Comparison of ENCODE assay signal across 8 cellular contexts in the genomic region with DNA sequence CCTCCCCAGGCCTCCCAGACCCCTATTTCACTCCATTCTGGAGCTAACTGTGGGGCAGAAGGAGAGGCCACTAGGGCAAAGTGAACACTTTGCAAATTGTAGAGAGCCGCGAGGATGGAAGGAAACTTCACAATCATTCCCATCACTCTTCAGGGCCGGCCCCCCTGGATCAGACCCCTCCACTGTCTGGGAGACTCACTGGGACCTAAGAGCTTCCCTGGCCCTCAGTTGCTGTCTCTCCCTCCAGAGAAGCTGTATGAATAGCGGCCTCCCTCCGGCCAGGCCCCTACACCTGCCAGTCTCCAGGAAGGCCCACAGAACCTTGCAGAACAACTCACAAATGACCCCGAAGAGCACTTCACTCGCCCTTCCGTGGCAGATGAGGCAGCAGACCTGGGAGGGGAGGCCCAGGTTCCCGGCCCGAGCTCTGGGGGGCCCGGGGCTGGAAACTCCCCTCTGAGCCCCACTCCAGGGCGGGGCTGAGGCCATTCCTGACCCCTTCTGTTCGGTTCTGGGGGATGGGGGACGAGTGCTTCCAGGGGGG.
DNase-seq lines count a peak whose midpoint lies in the region; ATAC-seq and TF ChIP-seq lines count a peak whose summit lies in the region.

No MANE protein-coding gene starts in this region.

- intact Hi-C loops in adrenal gland (cut with DNase I), result loop anchor here (10.0 kb wide), 3 partner anchors 155 to 295 kb away; no protein-coding TSS in a partner anchor
- intact Hi-C loops in left colon (cut with DNase I, micrococcal nuclease), result no loop called here

- no peaks in the 10 kb centered on the region for H3K36me3 ChIP-seq in adrenal gland (replicated peaks in 1 of 2)
- H3K36me3 ChIP-seq in stomach smooth muscle (ENCODE audit: control insufficient read depth in 2 of 2, insufficient read depth in 2 of 2, low read length in 2 of 2), result no peaks in the 10 kb centered on the region

- H3K27ac ChIP-seq in adrenal gland (peak overlapping the region in 4 of 5 donors; percentile 72 to 92 (median 82)), stomach smooth muscle (ENCODE audit: low read length) (peak overlapping the region; percentile 85)

- peak overlapping the region; percentile 56 to 71 for H3K9ac ChIP-seq in stomach smooth muscle (ENCODE audit: low read length in 2 of 2)

- TF ChIP-seq POLR2A in adrenal gland (IDR thresholded peaks at IDR 0.05), result no peak

- peak; percentile 27 for DNase-seq in DMS 273 (lab: John Stamatoyannopoulos, UW; ENCODE audit: unreplicated experiment)
- DNase-seq in DMS 273 treated with DMSO at 0.1 percent for 48 hours (lab: John Stamatoyannopoulos, UW), result no peak
- DNase-seq in adrenal gland, result peak in 3 of 7 donors; percentile 18 to 53 (median 22)
- DNase-seq in left lobe of liver (ENCODE audit: low spot score), result peak; percentile 42
- DNase-seq in left colon, result no peak
- DNase-seq in medulla oblongata (ENCODE audit: extremely low spot score), result no peak

- H3K4me1 ChIP-seq in adrenal gland (replicated peaks in 1 of 2) (peaks cover 24 to 89% of the 10 kb centered on the region in 2 donors), stomach smooth muscle (ENCODE audit: control insufficient read depth, insufficient read depth, low read length) (peaks cover 71% of the 10 kb centered on the region)

- H3K4me3 ChIP-seq in adrenal gland (peak overlapping the region in 2 of 4 donors; percentile 15 to 46), stomach smooth muscle (ENCODE audit: low read length in 2 of 2) (peak overlapping the region; percentile 31 to 71)

- ATAC-seq in left lobe of liver, result no peak
- no peak for ATAC-seq in HG03095 (IDR thresholded peaks at IDR 0.05; ENCODE audit: unreplicated experiment)
- ATAC-seq in left colon, result no peak

- H3K9me3 ChIP-seq in adrenal gland (replicated peaks in 1 of 3) (no peaks in the 10 kb centered on the region), stomach smooth muscle (ENCODE audit: control insufficient read depth in 2 of 2, low read length in 2 of 2) (no peaks in the 10 kb centered on the region)

- no peaks in the 10 kb centered on the region for H3K27me3 ChIP-seq in adrenal gland
- H3K27me3 ChIP-seq in stomach smooth muscle (ENCODE audit: control insufficient read depth in 1 of 2, insufficient read depth in 2 of 2, low read length in 2 of 2), result no peaks in the 10 kb centered on the region

- WGBS in adrenal gland, 4 donors, result 32 to 49% (median 44%) methylated on average over 3 to 14 of the region's 14 CpGs

- no peak for TF ChIP-seq CTCF in adrenal gland (IDR thresholded peaks at IDR 0.05)

Comparison
In these comparisons a context has a peak if more than half of its experiments do, and no peak if none do; other contexts are left out.
1. DNase-seq: peak in DMS 273 (single experiment) and left lobe of liver (single experiment); none in DMS 273 treated with DMSO at 0.1 percent for 48 hours (single experiment), left colon (0 of 2) and medulla oblongata (single experiment).
2. intact Hi-C loops: an anchor here in adrenal gland (10.0 kb wide); none called in left colon.